ENCODE assay signal across 7 cellular contexts in genomic region chr7:41000042-41000441, GRCh38.
"Had no signal": no experiment of that assay in that cellular context is flagged by ENCODE, and none has a peak within 500 bp of the region (broad histone marks: within the 10 kb centered on the region; RNA-seq: fewer than 3 reads in every experiment).

No MANE protein-coding gene starts in this region.

- ATAC-seq: GM23338, K562 had no signal

- FAIRE-seq: H1, H54, K562 had no signal

- DNase-seq: H9, HCEC 1CT, KG1 had no signal

- H2AFZ ChIP-seq: GM23338 had no signal

- H3K4me2 ChIP-seq: GM23338 had no signal

- H3K4me3 ChIP-seq: GM23338, K562 had no signal
